ENCODE assay signal across 9 cellular contexts in the genomic region with DNA sequence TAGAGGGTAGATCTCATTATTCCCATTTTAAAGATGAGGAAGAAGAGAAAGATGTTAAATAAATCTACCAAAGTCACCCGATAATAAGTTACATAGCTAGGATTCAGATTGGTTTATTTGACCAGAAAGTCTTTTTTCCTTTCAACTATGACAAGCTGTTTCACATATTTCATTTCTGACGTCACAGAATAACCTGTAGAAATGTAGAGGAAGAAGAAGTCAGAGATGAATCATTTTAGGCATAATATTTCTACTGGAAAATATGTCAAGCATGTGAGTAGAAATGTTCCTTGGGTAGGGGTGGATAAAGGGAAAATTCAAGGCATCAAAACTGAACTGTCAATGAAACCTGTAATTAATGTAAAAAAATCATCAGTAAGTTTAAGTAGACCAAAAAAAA.
"Had no signal": no experiment of that assay in that cellular context is flagged by ENCODE, and none has a peak within 500 bp of the region (broad histone marks: within the 10 kb centered on the region; RNA-seq: fewer than 3 reads in every experiment).

No MANE protein-coding gene starts in this region.

- H3K27ac ChIP-seq: brain microvascular endothelial cell, gastroesophageal sphincter, pancreas, vagina had no signal

- H3K4me1 ChIP-seq: gastroesophageal sphincter, pancreas, vagina had no signal

- DNase-seq: activated CD4-positive, alpha-beta T cell treated with anti-CD3 and anti-CD28 coated beads, Interleukin-2, amount 50 U/mL, for 1 hour; activated naive CD4-positive, alpha-beta T cell treated with anti-CD3 and anti-CD28 coated beads, Interleukin-2, amount 10 ng/mL, durations not matched to agents 7 days and 5 days; activated T-cell treated with anti-CD3 and anti-CD28 coated beads for 4 hours; brain microvascular endothelial cell; kidney; pancreas; small intestine had no signal

- H3K9me3 ChIP-seq: gastroesophageal sphincter, pancreas, vagina had no signal

- ATAC-seq: gastroesophageal sphincter, pancreas had no signal

- FAIRE-seq: kidney, pancreas, small intestine had no signal

- H3K36me3 ChIP-seq: brain microvascular endothelial cell, gastroesophageal sphincter, pancreas, vagina had no signal

- H3K4me3 ChIP-seq: gastroesophageal sphincter, pancreas, vagina had no signal

- H3K27me3 ChIP-seq: brain microvascular endothelial cell, gastroesophageal sphincter, pancreas, vagina had no signal
